ENCODE assay signal across 1 cellular context in the genomic region with DNA sequence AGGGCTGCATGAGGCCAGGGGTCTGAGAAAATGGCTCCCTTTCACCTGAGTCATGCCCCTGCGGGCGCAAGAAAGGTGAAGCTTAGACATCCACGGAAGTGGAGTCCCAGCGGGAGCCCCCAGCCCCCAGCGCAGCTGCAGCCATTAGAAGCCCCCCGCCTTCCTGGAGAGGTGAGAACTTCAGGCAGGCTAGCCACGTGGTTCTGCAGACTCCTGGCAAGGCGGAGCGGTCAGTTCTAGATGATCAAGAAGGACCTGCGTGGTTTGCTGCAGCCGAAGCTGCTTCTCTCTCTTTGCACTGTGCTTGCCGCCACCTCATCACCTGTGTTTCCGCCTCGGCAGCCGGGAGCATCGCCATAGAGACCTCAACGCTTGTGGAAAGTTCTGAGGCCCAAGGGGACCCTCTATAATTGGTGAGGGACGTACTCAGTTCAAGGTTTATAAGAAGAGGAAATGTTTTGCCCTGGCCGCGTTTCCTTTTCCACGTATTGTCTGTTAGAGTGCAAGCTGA.
TF ChIP-seq lines count a peak whose summit lies in the region.

No MANE protein-coding gene starts in this region.

TF ChIP-seq in GM12878, 131 proteins besides CTCF, POLR2A, EP300 and RAD21:
- TF ChIP-seq ZZZ3 (IDR thresholded peaks at IDR 0.05; ENCODE audit: control insufficient read depth, insufficient read length, low read depth) (no peak), SPI1 (IDR thresholded peaks at IDR 0.05; ENCODE audit: borderline replicate concordance, insufficient read depth, low read depth, low read length) (no peak), TCF3 (IDR thresholded peaks at IDR 0.05; ENCODE audit: borderline replicate concordance, insufficient read depth, low read depth, low read length) (no peak), PAX5 (IDR thresholded peaks at IDR 0.05; ENCODE audit: borderline replicate concordance, low read depth, low read length) (no peak), SP1 (IDR thresholded peaks at IDR 0.05; ENCODE audit: low read depth, low read length) (no peak), TAF1 (IDR thresholded peaks at IDR 0.05; ENCODE audit: borderline replicate concordance, low read depth, low read length) (no peak), POLR2AphosphoS5 (IDR thresholded peaks at IDR 0.05; ENCODE audit: low read length) (no peak), ESRRA (IDR thresholded peaks at IDR 0.05; ENCODE audit: low read length) (no peak), RAD51 (IDR thresholded peaks at IDR 0.05) (no peak), BRCA1 (IDR thresholded peaks at IDR 0.05; ENCODE audit: low read depth, low read length) (no peak), NRF1 (conservative IDR thresholded peaks at IDR 0.05; ENCODE audit: low read depth, low read length) (no peak), RUNX3 (IDR thresholded peaks at IDR 0.05; ENCODE audit: low read length) (no peak)
- TF ChIP-seq, protein P1, sequence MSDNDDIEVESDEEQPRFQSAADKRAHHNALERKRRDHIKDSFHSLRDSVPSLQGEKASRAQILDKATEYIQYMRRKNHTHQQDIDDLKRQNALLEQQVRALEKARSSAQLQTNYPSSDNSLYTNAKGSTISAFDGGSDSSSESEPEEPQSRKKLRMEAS (IDR thresholded peaks at IDR 0.05; ENCODE audit: low read depth, low read length): no peak
- TF ChIP-seq, protein P2, sequence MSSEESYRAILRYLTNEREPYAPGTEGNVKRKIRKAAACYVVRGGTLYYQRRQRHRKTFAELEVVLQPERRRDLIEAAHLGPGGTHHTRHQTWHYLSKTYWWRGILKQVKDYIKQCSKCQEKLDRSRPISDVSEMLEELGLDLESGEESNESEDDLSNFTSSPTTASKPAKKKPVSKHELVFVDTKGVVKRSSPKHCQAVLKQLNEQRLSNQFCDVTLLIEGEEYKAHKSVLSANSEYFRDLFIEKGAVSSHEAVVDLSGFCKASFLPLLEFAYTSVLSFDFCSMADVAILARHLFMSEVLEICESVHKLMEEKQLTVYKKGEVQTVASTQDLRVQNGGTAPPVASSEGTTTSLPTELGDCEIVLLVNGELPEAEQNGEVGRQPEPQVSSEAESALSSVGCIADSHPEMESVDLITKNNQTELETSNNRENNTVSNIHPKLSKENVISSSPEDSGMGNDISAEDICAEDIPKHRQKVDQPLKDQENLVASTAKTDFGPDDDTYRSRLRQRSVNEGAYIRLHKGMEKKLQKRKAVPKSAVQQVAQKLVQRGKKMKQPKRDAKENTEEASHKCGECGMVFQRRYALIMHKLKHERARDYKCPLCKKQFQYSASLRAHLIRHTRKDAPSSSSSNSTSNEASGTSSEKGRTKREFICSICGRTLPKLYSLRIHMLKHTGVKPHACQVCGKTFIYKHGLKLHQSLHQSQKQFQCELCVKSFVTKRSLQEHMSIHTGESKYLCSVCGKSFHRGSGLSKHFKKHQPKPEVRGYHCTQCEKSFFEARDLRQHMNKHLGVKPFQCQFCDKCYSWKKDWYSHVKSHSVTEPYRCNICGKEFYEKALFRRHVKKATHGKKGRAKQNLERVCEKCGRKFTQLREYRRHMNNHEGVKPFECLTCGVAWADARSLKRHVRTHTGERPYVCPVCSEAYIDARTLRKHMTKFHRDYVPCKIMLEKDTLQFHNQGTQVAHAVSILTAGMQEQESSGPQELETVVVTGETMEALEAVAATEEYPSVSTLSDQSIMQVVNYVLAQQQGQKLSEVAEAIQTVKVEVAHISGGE (CRISPR knock-in tag; IDR thresholded peaks at IDR 0.05): no peak
- TF ChIP-seq, protein P3, sequence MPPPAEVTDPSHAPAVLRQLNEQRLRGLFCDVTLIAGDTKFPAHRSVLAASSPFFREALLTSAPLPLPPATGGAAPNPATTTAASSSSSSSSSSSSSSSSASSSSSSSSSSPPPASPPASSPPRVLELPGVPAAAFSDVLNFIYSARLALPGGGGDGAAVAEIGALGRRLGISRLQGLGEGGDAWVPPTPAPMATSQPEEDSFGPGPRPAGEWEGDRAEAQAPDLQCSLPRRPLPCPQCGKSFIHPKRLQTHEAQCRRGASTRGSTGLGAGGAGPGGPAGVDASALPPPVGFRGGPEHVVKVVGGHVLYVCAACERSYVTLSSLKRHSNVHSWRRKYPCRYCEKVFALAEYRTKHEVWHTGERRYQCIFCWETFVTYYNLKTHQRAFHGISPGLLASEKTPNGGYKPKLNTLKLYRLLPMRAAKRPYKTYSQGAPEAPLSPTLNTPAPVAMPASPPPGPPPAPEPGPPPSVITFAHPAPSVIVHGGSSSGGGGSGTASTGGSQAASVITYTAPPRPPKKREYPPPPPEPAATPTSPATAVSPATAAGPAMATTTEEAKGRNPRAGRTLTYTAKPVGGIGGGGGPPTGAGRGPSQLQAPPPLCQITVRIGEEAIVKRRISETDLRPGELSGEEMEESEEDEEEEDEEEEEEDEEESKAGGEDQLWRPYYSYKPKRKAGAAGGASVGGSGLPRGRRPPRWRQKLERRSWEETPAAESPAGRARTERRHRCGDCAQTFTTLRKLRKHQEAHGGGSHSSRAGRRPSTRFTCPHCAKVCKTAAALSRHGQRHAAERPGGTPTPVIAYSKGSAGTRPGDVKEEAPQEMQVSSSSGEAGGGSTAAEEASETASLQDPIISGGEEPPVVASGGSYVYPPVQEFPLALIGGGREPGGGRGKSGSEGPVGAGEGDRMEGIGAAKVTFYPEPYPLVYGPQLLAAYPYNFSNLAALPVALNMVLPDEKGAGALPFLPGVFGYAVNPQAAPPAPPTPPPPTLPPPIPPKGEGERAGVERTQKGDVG (CRISPR knock-in tag; IDR thresholded peaks at IDR 0.05): no peak
- TF ChIP-seq, protein P4, sequence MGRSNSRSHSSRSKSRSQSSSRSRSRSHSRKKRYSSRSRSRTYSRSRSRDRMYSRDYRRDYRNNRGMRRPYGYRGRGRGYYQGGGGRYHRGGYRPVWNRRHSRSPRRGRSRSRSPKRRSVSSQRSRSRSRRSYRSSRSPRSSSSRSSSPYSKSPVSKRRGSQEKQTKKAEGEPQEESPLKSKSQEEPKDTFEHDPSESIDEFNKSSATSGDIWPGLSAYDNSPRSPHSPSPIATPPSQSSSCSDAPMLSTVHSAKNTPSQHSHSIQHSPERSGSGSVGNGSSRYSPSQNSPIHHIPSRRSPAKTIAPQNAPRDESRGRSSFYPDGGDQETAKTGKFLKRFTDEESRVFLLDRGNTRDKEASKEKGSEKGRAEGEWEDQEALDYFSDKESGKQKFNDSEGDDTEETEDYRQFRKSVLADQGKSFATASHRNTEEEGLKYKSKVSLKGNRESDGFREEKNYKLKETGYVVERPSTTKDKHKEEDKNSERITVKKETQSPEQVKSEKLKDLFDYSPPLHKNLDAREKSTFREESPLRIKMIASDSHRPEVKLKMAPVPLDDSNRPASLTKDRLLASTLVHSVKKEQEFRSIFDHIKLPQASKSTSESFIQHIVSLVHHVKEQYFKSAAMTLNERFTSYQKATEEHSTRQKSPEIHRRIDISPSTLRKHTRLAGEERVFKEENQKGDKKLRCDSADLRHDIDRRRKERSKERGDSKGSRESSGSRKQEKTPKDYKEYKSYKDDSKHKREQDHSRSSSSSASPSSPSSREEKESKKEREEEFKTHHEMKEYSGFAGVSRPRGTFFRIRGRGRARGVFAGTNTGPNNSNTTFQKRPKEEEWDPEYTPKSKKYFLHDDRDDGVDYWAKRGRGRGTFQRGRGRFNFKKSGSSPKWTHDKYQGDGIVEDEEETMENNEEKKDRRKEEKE (IDR thresholded peaks at IDR 0.05): no peak
- TF ChIP-seq, protein P5, sequence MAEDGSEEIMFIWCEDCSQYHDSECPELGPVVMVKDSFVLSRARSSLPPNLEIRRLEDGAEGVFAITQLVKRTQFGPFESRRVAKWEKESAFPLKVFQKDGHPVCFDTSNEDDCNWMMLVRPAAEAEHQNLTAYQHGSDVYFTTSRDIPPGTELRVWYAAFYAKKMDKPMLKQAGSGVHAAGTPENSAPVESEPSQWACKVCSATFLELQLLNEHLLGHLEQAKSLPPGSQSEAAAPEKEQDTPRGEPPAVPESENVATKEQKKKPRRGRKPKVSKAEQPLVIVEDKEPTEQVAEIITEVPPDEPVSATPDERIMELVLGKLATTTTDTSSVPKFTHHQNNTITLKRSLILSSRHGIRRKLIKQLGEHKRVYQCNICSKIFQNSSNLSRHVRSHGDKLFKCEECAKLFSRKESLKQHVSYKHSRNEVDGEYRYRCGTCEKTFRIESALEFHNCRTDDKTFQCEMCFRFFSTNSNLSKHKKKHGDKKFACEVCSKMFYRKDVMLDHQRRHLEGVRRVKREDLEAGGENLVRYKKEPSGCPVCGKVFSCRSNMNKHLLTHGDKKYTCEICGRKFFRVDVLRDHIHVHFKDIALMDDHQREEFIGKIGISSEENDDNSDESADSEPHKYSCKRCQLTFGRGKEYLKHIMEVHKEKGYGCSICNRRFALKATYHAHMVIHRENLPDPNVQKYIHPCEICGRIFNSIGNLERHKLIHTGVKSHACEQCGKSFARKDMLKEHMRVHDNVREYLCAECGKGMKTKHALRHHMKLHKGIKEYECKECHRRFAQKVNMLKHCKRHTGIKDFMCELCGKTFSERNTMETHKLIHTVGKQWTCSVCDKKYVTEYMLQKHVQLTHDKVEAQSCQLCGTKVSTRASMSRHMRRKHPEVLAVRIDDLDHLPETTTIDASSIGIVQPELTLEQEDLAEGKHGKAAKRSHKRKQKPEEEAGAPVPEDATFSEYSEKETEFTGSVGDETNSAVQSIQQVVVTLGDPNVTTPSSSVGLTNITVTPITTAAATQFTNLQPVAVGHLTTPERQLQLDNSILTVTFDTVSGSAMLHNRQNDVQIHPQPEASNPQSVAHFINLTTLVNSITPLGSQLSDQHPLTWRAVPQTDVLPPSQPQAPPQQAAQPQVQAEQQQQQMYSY (CRISPR knock-in tag; IDR thresholded peaks at IDR 0.05): no peak
